1 cellular context compared by ENCODE assay signal in the genomic region with DNA sequence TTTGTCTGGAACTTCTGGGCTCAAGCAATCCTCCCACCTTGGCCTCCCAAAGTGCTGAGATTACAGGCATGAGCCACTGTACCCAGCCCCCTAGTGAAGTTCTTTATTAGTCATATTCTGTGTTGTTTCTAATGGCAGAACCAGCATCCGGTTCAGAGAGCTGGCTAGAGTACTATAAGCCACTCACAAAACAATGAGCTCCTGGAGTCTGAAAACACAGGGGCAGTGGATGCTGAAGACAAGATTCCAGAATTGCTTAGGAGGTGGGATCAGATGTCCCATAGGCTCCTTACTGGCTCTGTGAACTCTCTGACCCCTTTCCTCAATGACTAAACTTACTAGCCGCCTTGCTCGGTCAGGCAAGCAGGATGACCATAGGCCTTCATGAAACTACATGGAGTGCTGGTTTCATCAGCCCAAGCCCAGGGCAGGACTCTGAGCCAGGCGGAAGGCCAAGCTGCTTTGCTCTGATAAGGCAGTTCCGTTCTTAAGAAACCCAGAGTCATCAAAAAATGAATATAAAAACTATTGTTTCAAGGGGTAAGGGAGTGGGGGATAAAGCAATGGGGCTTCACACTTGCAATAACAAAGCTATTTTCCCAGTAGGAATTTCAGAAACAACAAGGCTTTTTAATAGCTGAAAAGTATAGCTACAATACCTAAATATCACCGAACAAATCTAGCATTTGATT.
A peak's percentile ranks its signal among the peaks of the same experiment; 100 is the strongest.
TF ChIP-seq lines count a peak whose summit lies in the region.

No MANE protein-coding gene starts in this region.

TF ChIP-seq in K562, 482 proteins besides CTCF, POLR2A, EP300 and RAD21 (continued from another document and continues in another):
- TF ChIP-seq, protein P1, sequence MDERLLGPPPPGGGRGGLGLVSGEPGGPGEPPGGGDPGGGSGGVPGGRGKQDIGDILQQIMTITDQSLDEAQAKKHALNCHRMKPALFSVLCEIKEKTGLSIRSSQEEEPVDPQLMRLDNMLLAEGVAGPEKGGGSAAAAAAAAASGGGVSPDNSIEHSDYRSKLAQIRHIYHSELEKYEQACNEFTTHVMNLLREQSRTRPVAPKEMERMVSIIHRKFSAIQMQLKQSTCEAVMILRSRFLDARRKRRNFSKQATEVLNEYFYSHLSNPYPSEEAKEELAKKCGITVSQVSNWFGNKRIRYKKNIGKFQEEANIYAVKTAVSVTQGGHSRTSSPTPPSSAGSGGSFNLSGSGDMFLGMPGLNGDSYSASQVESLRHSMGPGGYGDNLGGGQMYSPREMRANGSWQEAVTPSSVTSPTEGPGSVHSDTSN (CRISPR knock-in tag; IDR thresholded peaks at IDR 0.05; ENCODE audit: low read depth): no peak
- TF ChIP-seq, protein P1 (tag; conservative IDR thresholded peaks at IDR 0.05; ENCODE audit: low read depth): no peak; the same call in 1 of the 2 replicates
- TF ChIP-seq ATF7 (IDR thresholded peaks at IDR 0.05) (peak; percentile 80), ZNF253 (CRISPR knock-in tag; conservative IDR thresholded peaks at IDR 0.05) (no peak), ZNF282 (CRISPR knock-in tag; IDR thresholded peaks at IDR 0.05) (no peak), TEAD2 (tag; IDR thresholded peaks at IDR 0.05) (peak; percentile 73; the same call in 1 of the 2 replicates), IFI16 (CRISPR knock-in tag; IDR thresholded peaks at IDR 0.05) (no peak), GTF2A2 (tag; IDR thresholded peaks at IDR 0.05) (0 out of 2 replicates have a peak, but pooled peaks have one; percentile 41), ZNF121 (CRISPR knock-in tag; conservative IDR thresholded peaks at IDR 0.05) (peak; percentile 98), DNMT1 (IDR thresholded peaks at IDR 0.05) (no peak), TRIM28 (IDR thresholded peaks at IDR 0.05) (peak; percentile 63), BCLAF1 (IDR thresholded peaks at IDR 0.05; ENCODE audit: borderline replicate concordance in 1 of 2, control insufficient read depth in 1 of 2, low read depth in 2 of 2, low read length in 1 of 2) (0 out of 4 replicates have a peak, but pooled peaks of 1 of the 2 experiments have one; percentile 17), SREBF1 (IDR thresholded peaks at IDR 0.05; ENCODE audit: borderline replicate concordance, low read depth, low read length) (no peak), FOXP1 (CRISPR knock-in tag; IDR thresholded peaks at IDR 0.05) (no peak), ZNF431 (CRISPR knock-in tag; IDR thresholded peaks at IDR 0.05) (no peak), FOXA1 (IDR thresholded peaks at IDR 0.05; ENCODE audit: borderline replicate concordance) (no peak), GATA2 (CRISPR knock-in tag; IDR thresholded peaks at IDR 0.05) (peak; percentile 58; the same call in 1 of the 2 replicates), PRPF4 (IDR thresholded peaks at IDR 0.05; ENCODE audit: insufficient read depth, low read depth, low read length, poor library complexity, severe bottlenecking) (no peak), KLF13 (tag; IDR thresholded peaks at IDR 0.05; ENCODE audit: borderline replicate concordance, low read depth) (no peak; the same call in 1 of the 2 replicates), KAT8 (IDR thresholded peaks at IDR 0.05; ENCODE audit: low read depth) (no peak), TCF7 (IDR thresholded peaks at IDR 0.05; ENCODE audit: borderline replicate concordance) (no peak), ZC3H4 (CRISPR knock-in tag; IDR thresholded peaks at IDR 0.05; ENCODE audit: borderline replicate concordance) (no peak), KDM5B (IDR thresholded peaks at IDR 0.05; ENCODE audit: insufficient replicate concordance, low read depth, low read length) (peak; percentile 49), TAF1 (IDR thresholded peaks at IDR 0.05; ENCODE audit: control insufficient read depth, extremely low read depth, insufficient read depth, low read length, severe bottlenecking) (peak; percentile 61), ZNF699 (CRISPR knock-in tag; IDR thresholded peaks at IDR 0.05; ENCODE audit: insufficient replicate concordance) (no peak), FOXP4 (CRISPR knock-in tag; IDR thresholded peaks at IDR 0.05; ENCODE audit: borderline replicate concordance) (no peak), ZNF57 (CRISPR knock-in tag; IDR thresholded peaks at IDR 0.05) (no peak), ZKSCAN8 (CRISPR knock-in tag; IDR thresholded peaks at IDR 0.05) (peak; percentile 66), ZC3H11A (IDR thresholded peaks at IDR 0.05; ENCODE audit: low read depth, low read length) (0 out of 2 replicates have a peak, but pooled peaks have one; percentile 33), ZNF274 (IDR thresholded peaks at IDR 0.05; ENCODE audit: borderline replicate concordance, low read depth, low read length) (0 out of 2 replicates have a peak, but pooled peaks have one; percentile 4), ZNF140 (CRISPR knock-in tag; IDR thresholded peaks at IDR 0.05) (no peak), ZNF3 (CRISPR knock-in tag; IDR thresholded peaks at IDR 0.05) (peak; percentile 84), ZNF436 (CRISPR knock-in tag; IDR thresholded peaks at IDR 0.05) (no peak; the same call in 1 of the 2 replicates)
- TF ChIP-seq, protein P2, sequence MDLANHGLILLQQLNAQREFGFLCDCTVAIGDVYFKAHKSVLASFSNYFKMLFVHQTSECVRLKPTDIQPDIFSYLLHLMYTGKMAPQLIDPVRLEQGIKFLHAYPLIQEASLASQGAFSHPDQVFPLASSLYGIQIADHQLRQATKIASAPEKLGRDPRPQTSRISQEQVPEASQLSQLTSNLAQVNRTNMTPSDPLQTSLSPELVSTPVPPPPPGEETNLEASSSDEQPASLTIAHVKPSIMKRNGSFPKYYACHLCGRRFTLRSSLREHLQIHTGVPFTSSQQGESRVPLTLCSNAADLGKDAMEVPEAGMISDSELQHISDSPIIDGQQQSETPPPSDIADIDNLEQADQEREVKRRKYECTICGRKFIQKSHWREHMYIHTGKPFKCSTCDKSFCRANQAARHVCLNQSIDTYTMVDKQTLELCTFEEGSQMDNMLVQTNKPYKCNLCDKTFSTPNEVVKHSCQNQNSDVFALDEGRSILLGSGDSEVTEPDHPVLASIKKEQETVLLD (IDR thresholded peaks at IDR 0.05): no peak; the same call in 1 of the 2 replicates
- TF ChIP-seq, protein P3, sequence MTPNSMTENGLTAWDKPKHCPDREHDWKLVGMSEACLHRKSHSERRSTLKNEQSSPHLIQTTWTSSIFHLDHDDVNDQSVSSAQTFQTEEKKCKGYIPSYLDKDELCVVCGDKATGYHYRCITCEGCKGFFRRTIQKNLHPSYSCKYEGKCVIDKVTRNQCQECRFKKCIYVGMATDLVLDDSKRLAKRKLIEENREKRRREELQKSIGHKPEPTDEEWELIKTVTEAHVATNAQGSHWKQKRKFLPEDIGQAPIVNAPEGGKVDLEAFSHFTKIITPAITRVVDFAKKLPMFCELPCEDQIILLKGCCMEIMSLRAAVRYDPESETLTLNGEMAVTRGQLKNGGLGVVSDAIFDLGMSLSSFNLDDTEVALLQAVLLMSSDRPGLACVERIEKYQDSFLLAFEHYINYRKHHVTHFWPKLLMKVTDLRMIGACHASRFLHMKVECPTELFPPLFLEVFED (CRISPR knock-in tag; conservative IDR thresholded peaks at IDR 0.05): 0 out of 2 replicates have a peak, but pooled peaks have one; percentile 15
- TF ChIP-seq, protein P4, sequence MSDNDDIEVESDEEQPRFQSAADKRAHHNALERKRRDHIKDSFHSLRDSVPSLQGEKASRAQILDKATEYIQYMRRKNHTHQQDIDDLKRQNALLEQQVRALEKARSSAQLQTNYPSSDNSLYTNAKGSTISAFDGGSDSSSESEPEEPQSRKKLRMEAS (CRISPR knock-in tag; IDR thresholded peaks at IDR 0.05): no peak; the same call in 1 of the 2 replicates
- TF ChIP-seq, protein P5, sequence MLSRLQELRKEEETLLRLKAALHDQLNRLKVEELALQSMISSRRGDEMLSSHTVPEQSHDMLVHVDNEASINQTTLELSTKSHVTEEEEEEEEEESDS (CRISPR knock-in tag; IDR thresholded peaks at IDR 0.05): no peak
- TF ChIP-seq, protein P6, sequence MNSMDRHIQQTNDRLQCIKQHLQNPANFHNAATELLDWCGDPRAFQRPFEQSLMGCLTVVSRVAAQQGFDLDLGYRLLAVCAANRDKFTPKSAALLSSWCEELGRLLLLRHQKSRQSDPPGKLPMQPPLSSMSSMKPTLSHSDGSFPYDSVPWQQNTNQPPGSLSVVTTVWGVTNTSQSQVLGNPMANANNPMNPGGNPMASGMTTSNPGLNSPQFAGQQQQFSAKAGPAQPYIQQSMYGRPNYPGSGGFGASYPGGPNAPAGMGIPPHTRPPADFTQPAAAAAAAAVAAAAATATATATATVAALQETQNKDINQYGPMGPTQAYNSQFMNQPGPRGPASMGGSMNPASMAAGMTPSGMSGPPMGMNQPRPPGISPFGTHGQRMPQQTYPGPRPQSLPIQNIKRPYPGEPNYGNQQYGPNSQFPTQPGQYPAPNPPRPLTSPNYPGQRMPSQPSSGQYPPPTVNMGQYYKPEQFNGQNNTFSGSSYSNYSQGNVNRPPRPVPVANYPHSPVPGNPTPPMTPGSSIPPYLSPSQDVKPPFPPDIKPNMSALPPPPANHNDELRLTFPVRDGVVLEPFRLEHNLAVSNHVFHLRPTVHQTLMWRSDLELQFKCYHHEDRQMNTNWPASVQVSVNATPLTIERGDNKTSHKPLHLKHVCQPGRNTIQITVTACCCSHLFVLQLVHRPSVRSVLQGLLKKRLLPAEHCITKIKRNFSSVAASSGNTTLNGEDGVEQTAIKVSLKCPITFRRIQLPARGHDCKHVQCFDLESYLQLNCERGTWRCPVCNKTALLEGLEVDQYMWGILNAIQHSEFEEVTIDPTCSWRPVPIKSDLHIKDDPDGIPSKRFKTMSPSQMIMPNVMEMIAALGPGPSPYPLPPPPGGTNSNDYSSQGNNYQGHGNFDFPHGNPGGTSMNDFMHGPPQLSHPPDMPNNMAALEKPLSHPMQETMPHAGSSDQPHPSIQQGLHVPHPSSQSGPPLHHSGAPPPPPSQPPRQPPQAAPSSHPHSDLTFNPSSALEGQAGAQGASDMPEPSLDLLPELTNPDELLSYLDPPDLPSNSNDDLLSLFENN (IDR thresholded peaks at IDR 0.05; ENCODE audit: low read depth in 2 of 2, low read length in 2 of 2): peak in 1 of 2 experiments; percentile 93; a peak in 2 of 4 replicates
